In the genomic region with DNA sequence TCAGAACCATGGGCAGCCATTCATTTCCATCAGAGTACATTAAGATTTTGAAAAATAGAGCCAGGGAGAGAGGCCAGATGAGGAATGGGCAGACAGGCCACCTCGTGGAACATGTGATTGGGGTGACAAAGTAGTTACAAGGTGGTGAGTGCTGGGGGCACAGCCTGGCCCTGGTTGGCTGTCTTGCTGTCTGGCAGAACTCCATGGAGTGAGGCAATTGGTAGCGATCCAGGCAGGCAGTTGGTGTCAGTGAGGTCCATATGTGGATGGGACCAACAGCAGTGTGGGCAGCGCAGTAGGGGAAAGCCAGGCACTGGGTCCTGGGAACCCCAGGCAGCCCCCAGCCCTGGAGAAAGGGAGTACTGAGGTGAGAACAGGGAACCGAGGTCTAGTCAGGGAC, we compare ENCODE assay signal across 19 cellular contexts.
"Had no signal": no experiment of that assay in that cellular context is flagged by ENCODE, and none has a peak within 500 bp of the region (broad histone marks: within the 10 kb centered on the region; RNA-seq: fewer than 3 reads in every experiment).

No MANE protein-coding gene starts in this region.

- H3K4me3 ChIP-seq: adrenal gland, breast epithelium, K562 had no signal

- H3K36me3 ChIP-seq: adrenal gland, breast epithelium had no signal

- H3K27ac ChIP-seq: adrenal gland, breast epithelium had no signal

- H3K27me3 ChIP-seq: adrenal gland, breast epithelium had no signal

- H3K4me1 ChIP-seq: adrenal gland, breast epithelium had no signal

- ATAC-seq: activated T-cell treated with anti-CD3 and anti-CD28 coated beads, Interleukin-2, amount 50 U/mL, for 4 hours; T-helper 17 cell; WTC11 had no signal

- H3K9me3 ChIP-seq: adrenal gland, breast epithelium had no signal

- FAIRE-seq: K562 had no signal

- DNase-seq: activated CD4-positive, alpha-beta memory T cell treated with anti-CD3 and anti-CD28 coated beads for 36 hours; activated CD4-positive, alpha-beta T cell treated with anti-CD3 and anti-CD28 coated beads for 48 hours; activated CD4-positive, CD25-positive, alpha-beta regulatory T cell treated with anti-CD3 and anti-CD28 coated beads, Interleukin-2, amount 50 U/mL, for 72 hours; activated CD8-positive, alpha-beta memory T cell treated with anti-CD3 and anti-CD28 coated beads for 24 hours; activated effector memory CD4-positive, alpha-beta T cell treated with anti-CD3 and anti-CD28 coated beads, Interleukin-2, amount 50 U/mL, for 16 hours; activated naive CD4-positive, alpha-beta T cell treated with anti-CD3 and anti-CD28 coated beads for 36 hours; activated naive CD8-positive, alpha-beta T cell treated with anti-CD3 and anti-CD28 coated beads, Interleukin-2, amount 10 ng/mL, durations not matched to agents 7 days and 5 days; activated T-cell treated with anti-CD3 and anti-CD28 coated beads, Interleukin-2, amount 50 U/mL, for 4 hours; adrenal gland; central memory CD4-positive, alpha-beta T cell; Karpas-422; NCI-H2029 treated with DMSO at 0.1 percent for 48 hours; NCI-H526 treated with DMSO at 0.1 percent for 48 hours; SIG-M5; T-helper 17 cell; T-helper 9 cell had no signal
